8 cellular contexts compared by ENCODE assay signal in genomic region chr5:179700401-179700918, GRCh38. TPM values are rescaled to one million over a fixed set of nuclear protein-coding genes. Genes with fewer than 3 reads are reported as not detected.
DNase-seq lines count a peak whose midpoint lies in the region; ATAC-seq and TF ChIP-seq lines count a peak whose summit lies in the region.

No MANE protein-coding gene starts in this region.

- peaks cover 8% of the 10 kb centered on the region for H3K4me1 ChIP-seq in A673 (ENCODE audit: insufficient read depth, low read length, poor library complexity, severe bottlenecking)
- H3K4me1 ChIP-seq in left lung: peaks cover 3 to 63% of the 10 kb centered on the region in 2 donors

- POLR2A ChIA-PET in A673 (lab: Charles Lee; ENCODE audit: low non-redundant PET): interaction anchor here (0.7 kb wide), 1 partner anchor 77 kb away, joined by 4 read pairs; no protein-coding TSS in a partner anchor
- POLR2A ChIA-PET in GM10248 (lab: Yijun Ruan, JAX): interaction anchor here (0.7 to 1.0 kb wide), 2 partner anchors 77 to 1487 kb away, joined by 5 read pairs; partner anchors contain the start of gene HNRNPH1

- intact Hi-C loops in A673 (cut with micrococcal nuclease; ENCODE audit: unreplicated experiment): no loop called here
- intact Hi-C loops in left lung (cut with DNase I): no loop called here

- H3K27me3 Mint-ChIP-seq in activated naive CD8-positive, alpha-beta T cell treated with anti-CD3 and anti-CD28 coated beads for 36 hours: no peaks in the 10 kb centered on the region

- H3K27ac ChIP-seq in A673 (ENCODE audit: low read depth, low read length, poor library complexity, severe bottlenecking) (peak overlapping the region; percentile 96), HL-60 (replicated peaks) (peak overlapping the region; percentile 98), left lung (peak overlapping the region in 1 of 2 donors; percentile 99)

- H3K4me1 Mint-ChIP-seq in activated naive CD8-positive, alpha-beta T cell treated with anti-CD3 and anti-CD28 coated beads for 36 hours: peaks cover 40% of the 10 kb centered on the region

- H3K4me3 Mint-ChIP-seq in activated naive CD8-positive, alpha-beta T cell treated with anti-CD3 and anti-CD28 coated beads for 36 hours: peak overlapping the region; percentile 100

- CTCF ChIA-PET in A673 (lab: Charles Lee) (no interaction called here), GM10248 (lab: Yijun Ruan, JAX) (interaction anchor here (1.3 to 1.4 kb wide), 2 partner anchors 10 to 19 kb away, joined by 3 to 4 read pairs; partner anchors contain the start of gene CBY3)

- H3K36me3 Mint-ChIP-seq in activated naive CD8-positive, alpha-beta T cell treated with anti-CD3 and anti-CD28 coated beads for 36 hours: peaks cover 44% of the 10 kb centered on the region

- H3K9me3 Mint-ChIP-seq in activated naive CD8-positive, alpha-beta T cell treated with anti-CD3 and anti-CD28 coated beads for 36 hours: peaks cover 2% of the 10 kb centered on the region

- peak; percentile 14 for DNase-seq in A673 (ENCODE audit: low spot score)
- DNase-seq in HL-60 (ENCODE audit: low read depth in 1 of 2, low spot score in 1 of 2): peak; percentile 58 to 72
- DNase-seq in activated naive CD8-positive, alpha-beta T cell treated with anti-CD3 and anti-CD28 coated beads for 36 hours: no peak
- DNase-seq in left lung: no peak
- no peak for DNase-seq in NCI-H446 (lab: John Stamatoyannopoulos, UW)
- DNase-seq in NK-92 treated with Interleukin-12 subunit alpha and Interleukin-12 subunit beta, amount 100 ng/mL, for 24 hours (lab: John Stamatoyannopoulos, UW): no peak
- DNase-seq in GM10248 (ENCODE audit: extremely low spot score): no peak

- no TSS peak for BruUV-seq in A673 (replicated peaks; lab: Mats Ljungman, UMichigan)

- no peak for TF ChIP-seq CTCF in A673 (conservative IDR thresholded peaks at IDR 0.05; ENCODE audit: low read depth, low read length)
- TF ChIP-seq CTCF in HL-60 (IDR thresholded peaks at IDR 0.05; ENCODE audit: insufficient read depth, low read length): no peak
- no peak for TF ChIP-seq CTCF in left lung (IDR thresholded peaks at IDR 0.05)
- TF ChIP-seq CTCF in GM10248 (IDR thresholded peaks at IDR 0.05; ENCODE audit: control extremely low read depth, extremely low read depth, low read depth, missing control alignments): no peak

- peaks cover 39% of the 10 kb centered on the region for H3K36me3 ChIP-seq in A673 (ENCODE audit: insufficient read depth, low read length, poor library complexity, severe bottlenecking)
- peaks cover 0 to 27% of the 10 kb centered on the region in 2 donors for H3K36me3 ChIP-seq in left lung

- no peaks in the 10 kb centered on the region for H3K9me3 ChIP-seq in A673 (ENCODE audit: low read depth, low read length, poor library complexity, severe bottlenecking)
- H3K9me3 ChIP-seq in left lung: no peaks in the 10 kb centered on the region

- peak overlapping the region; percentile 100 for H3K27ac Mint-ChIP-seq in activated naive CD8-positive, alpha-beta T cell treated with anti-CD3 and anti-CD28 coated beads for 36 hours

- H3K4me3 ChIP-seq in A673 (ENCODE audit: low read depth, low read length, poor library complexity, severe bottlenecking) (peak overlapping the region; percentile 97), HL-60 (replicated peaks; ENCODE audit: insufficient read depth, low read length) (peak overlapping the region; percentile 60), left lung (peak overlapping the region; percentile 85 to 99)

- H3K27me3 ChIP-seq in A673 (replicated peaks; ENCODE audit: insufficient read depth, low read depth, low read length, poor library complexity): no peaks in the 10 kb centered on the region
- no peaks in the 10 kb centered on the region for H3K27me3 ChIP-seq in HL-60 (ENCODE audit: insufficient read depth, poor library complexity, severe bottlenecking)
- H3K27me3 ChIP-seq in left lung: no peaks in the 10 kb centered on the region

- no peak for ATAC-seq in left lung
- no peak for ATAC-seq in HG02642 (IDR thresholded peaks at IDR 0.05; ENCODE audit: poor library complexity, unreplicated experiment)

RNA-seq across cellular contexts. Expression of gene CANX, which starts 1.7 kb away (rescaled TPM):
- total RNA-seq in A673 (2021) (598 and 609 TPM in 2 replicates), left lung (100 to 1,000 TPM; 577 to 872 TPM)
- total RNA-seq in activated naive CD8-positive, alpha-beta T cell treated with anti-CD3 and anti-CD28 coated beads for 36 hours: 100 to 1,000 TPM; 535 to 571 TPM

RNA-seq across cellular contexts. Expression of gene CBY3, which starts 19.6 kb away (rescaled TPM):
- total RNA-seq in A673 (2021) (not detected in 2 replicates), left lung (not detected)
- total RNA-seq in activated naive CD8-positive, alpha-beta T cell treated with anti-CD3 and anti-CD28 coated beads for 36 hours: 1 to 10 TPM in 1 of 2 experiments, under 1 TPM in 1; 0.68 to 1.1 TPM

RNA-seq across cellular contexts. Expression of gene MAML1, which starts 32.2 kb away (rescaled TPM):
- total RNA-seq in A673 (2021) (34.3 and 34.4 TPM in 2 replicates), left lung (10 to 100 TPM; 23.8 to 25.2 TPM)
- 10 to 100 TPM; 24.1 to 24.2 TPM for total RNA-seq in activated naive CD8-positive, alpha-beta T cell treated with anti-CD3 and anti-CD28 coated beads for 36 hours

Comparison
In these comparisons a context has a peak if more than half of its experiments do, and no peak if none do; other contexts are left out.
1. DNase-seq: peak in A673 (single experiment) and HL-60 (2 of 2); none in activated naive CD8-positive, alpha-beta T cell treated with anti-CD3 and anti-CD28 coated beads for 36 hours (single experiment), left lung (0 of 2), NCI-H446 (0 of 2), NK-92 treated with Interleukin-12 subunit alpha and Interleukin-12 subunit beta, amount 100 ng/mL, for 24 hours (single experiment) and GM10248 (single experiment).
2. Peak in every context shown above with its lines, with median percentiles within 50 percentile points of each other: H3K4me3 ChIP-seq.